In genomic region chr3:191246628-191247027, GRCh38 we compare ENCODE assay signal across 12 cellular contexts. TPM values are rescaled to one million over a fixed set of nuclear protein-coding genes. Genes with fewer than 3 reads are reported as not detected.
DNase-seq lines count a peak whose midpoint lies in the region.
"Had no signal": no experiment of that assay in that cellular context is flagged by ENCODE, and none has a peak within 500 bp of the region (broad histone marks: within the 10 kb centered on the region; RNA-seq: fewer than 3 reads in every experiment).

No MANE protein-coding gene starts in this region.

- DNase-seq in AG20443 (ENCODE audit: low spot score) (peak; percentile 35), HT-29 (ENCODE audit: low spot score) (peak; percentile 77), amniotic stem cell (lab: John Stamatoyannopoulos, UW) (peak; percentile 16), kidney tubule cell (ENCODE audit: low spot score) (peak; percentile 69), SHP77 (lab: John Stamatoyannopoulos, UW) (no peak), foreskin melanocyte (no peak), amygdala (lab: John Stamatoyannopoulos, UW) (no peak)
- DNase-seq in activated T-cell treated with anti-CD3 and anti-CD28 coated beads, Interleukin-2, amount 50 U/mL, for 1 hour: no peak
- DNase-seq: activated CD4-positive, CD25-positive, alpha-beta regulatory T cell treated with anti-CD3 and anti-CD28 coated beads, Interleukin-2, amount 50 U/mL, for 72 hours; activated naive CD4-positive, alpha-beta T cell treated with Interleukin-2 at 50 U/mL for 16 hours; NCI-H1694 treated with DMSO at 0.1 percent for 48 hours; posterior cingulate gyrus had no signal

RNA-seq across cellular contexts. Expression of gene OSTN, which starts 47.6 kb away (rescaled TPM):
- not detected in 2 replicates for total RNA-seq in HT-29 (2014; rRNA removed; shearing (Covaris generic))

Comparison
In these comparisons a context has a peak if more than half of its experiments do, and no peak if none do; other contexts are left out.
1. DNase-seq: peak in AG20443 (single experiment), HT-29 (single experiment), amniotic stem cell (single experiment) and kidney tubule cell (single experiment); none in activated T-cell treated with anti-CD3 and anti-CD28 coated beads, Interleukin-2, amount 50 U/mL, for 1 hour (single experiment), SHP77 (0 of 2), foreskin melanocyte (single experiment) and amygdala (0 of 56).